Comparison of ENCODE assay signal across 30 cellular contexts in genomic region chrX:97668126-97668525, GRCh38.
"Had no signal": no experiment of that assay in that cellular context is flagged by ENCODE, and none has a peak within 500 bp of the region (broad histone marks: within the 10 kb centered on the region; RNA-seq: fewer than 3 reads in every experiment).

No MANE protein-coding gene starts in this region.

- DNase-seq: activated B cell treated with CpG ODN at 0.5 μM for 24 hours; activated CD4-positive, alpha-beta memory T cell treated with anti-CD3 and anti-CD28 coated beads, Interleukin-2, amount 10 ng/mL, durations not matched to agents 7 days and 5 days; activated CD4-positive, alpha-beta T cell treated with anti-CD3 and anti-CD28 coated beads for 4 hours; activated CD4-positive, alpha-beta T cell treated with anti-CD3 and anti-CD28 coated beads, Interleukin-2, amount 10 ng/mL, durations not matched to agents 7 days and 5 days; activated CD4-positive, alpha-beta T cell treated with anti-CD3 and anti-CD28 coated beads, Interleukin-2, amount 50 U/mL, for 48 hours; activated CD4-positive, CD25-positive, alpha-beta regulatory T cell treated with anti-CD3 and anti-CD28 coated beads, Interleukin-2, amount 50 U/mL, for 72 hours; activated CD8-positive, alpha-beta memory T cell treated with anti-CD3 and anti-CD28 coated beads for 24 hours; activated CD8-positive, alpha-beta memory T cell treated with anti-CD3 and anti-CD28 coated beads, Interleukin-2, amount 10 ng/mL, durations not matched to agents 7 days and 5 days; activated CD8-positive, alpha-beta memory T cell treated with anti-CD3 and anti-CD28 coated beads, Interleukin-2, amount 50 U/mL, for 48 hours; activated CD8-positive, alpha-beta T cell treated with anti-CD3 and anti-CD28 coated beads, Interleukin-2, amount 10 ng/mL, durations not matched to agents 7 days and 5 days; activated effector memory CD4-positive, alpha-beta T cell treated with Interleukin-2 at 50 U/mL for 16 hours; activated gamma-delta T cell; activated naive CD4-positive, alpha-beta T cell treated with anti-CD3 and anti-CD28 coated beads, Interleukin-2, amount 10 ng/mL, durations not matched to agents 7 days and 5 days; activated naive CD4-positive, alpha-beta T cell treated with Interleukin-2 at 50 U/mL for 16 hours; activated naive CD8-positive, alpha-beta T cell treated with anti-CD3 and anti-CD28 coated beads, Interleukin-2, amount 10 ng/mL, durations not matched to agents 7 days and 5 days; activated naive CD8-positive, alpha-beta T cell treated with anti-CD3 and anti-CD28 coated beads, Interleukin-2, amount 50 U/mL, for 24 hours; activated T-cell treated with anti-CD3 and anti-CD28 coated beads, Interleukin-2, amount 50 U/mL, for 24 hours; activated T-cell treated with anti-CD3 and anti-CD28 coated beads, Interleukin-2, amount 50 U/mL, for 48 hours; amygdala; anterior cingulate cortex; body of pancreas; brain microvascular endothelial cell; central memory CD4-positive, alpha-beta T cell; T-helper 1 cell; T-helper 2 cell; T-helper 9 cell had no signal

- FAIRE-seq: TTC549 had no signal

- H3K4me1 ChIP-seq: ascending aorta, breast epithelium had no signal

- H3K27ac ChIP-seq: ascending aorta, body of pancreas, brain microvascular endothelial cell, breast epithelium, VCaP had no signal

- ATAC-seq: activated CD8-positive, alpha-beta memory T cell treated with anti-CD3 and anti-CD28 coated beads, Interleukin-2, amount 10 ng/mL, durations not matched to agents 7 days and 5 days; activated CD8-positive, alpha-beta T cell treated with anti-CD3 and anti-CD28 coated beads, Interleukin-2, amount 10 ng/mL, durations not matched to agents 7 days and 5 days; activated naive CD8-positive, alpha-beta T cell treated with anti-CD3 and anti-CD28 coated beads, Interleukin-2, amount 50 U/mL, for 24 hours; body of pancreas had no signal

- H3K36me3 ChIP-seq: ascending aorta, brain microvascular endothelial cell, breast epithelium had no signal

- H3K4me3 ChIP-seq: ascending aorta, body of pancreas, breast epithelium had no signal

- H3K9me3 ChIP-seq: ascending aorta, body of pancreas, breast epithelium had no signal

- H3K27me3 ChIP-seq: ascending aorta, body of pancreas, brain microvascular endothelial cell had no signal
